In genomic region chr1:32464716-32465540, GRCh38 we compare ENCODE assay signal across 1 cellular context.
TF ChIP-seq lines count a peak whose summit lies in the region.

Gene ZBTB8B (plus strand): TSS chr1:32465072. CDS start chr1:32470625, 5,553 bp downstream.

TF ChIP-seq in HEK293, 187 proteins besides CTCF, POLR2A, EP300 and RAD21 (continued from another document):
- TF ChIP-seq TSHZ1 (tag by site-specific recombination; IDR thresholded peaks at IDR 0.05; ENCODE audit: borderline replicate concordance) (no peak), OVOL3 (tag by site-specific recombination; IDR thresholded peaks at IDR 0.05) (no peak), ZBTB48 (tag by site-specific recombination; IDR thresholded peaks at IDR 0.05) (peak; percentile 52; the same call in 1 of the 2 replicates), ZNF280D (tag by site-specific recombination; IDR thresholded peaks at IDR 0.05) (no peak), ZNF302 (tag by site-specific recombination; IDR thresholded peaks at IDR 0.05; ENCODE audit: low read depth) (no peak), ZNF48 (tag by site-specific recombination; IDR thresholded peaks at IDR 0.05) (no peak), ZNF548 (tag by site-specific recombination; IDR thresholded peaks at IDR 0.05) (no peak), ZSCAN23 (tag by site-specific recombination; IDR thresholded peaks at IDR 0.05) (no peak), ZNF629 (tag by site-specific recombination; IDR thresholded peaks at IDR 0.05) (no peak), ZNF670 (tag by site-specific recombination; IDR thresholded peaks at IDR 0.05; ENCODE audit: low read depth) (no peak), GLI2 (tag by site-specific recombination; IDR thresholded peaks at IDR 0.05; ENCODE audit: borderline replicate concordance, low read depth) (no peak), ZNF404 (tag by site-specific recombination; IDR thresholded peaks at IDR 0.05) (no peak), ZNF211 (tag by site-specific recombination; IDR thresholded peaks at IDR 0.05; ENCODE audit: low read depth) (no peak), ZNF837 (tag by site-specific recombination; IDR thresholded peaks at IDR 0.05) (no peak), ZNF658 (tag by site-specific recombination; IDR thresholded peaks at IDR 0.05) (no peak), ZNF585B (tag by site-specific recombination; IDR thresholded peaks at IDR 0.05) (peak; percentile 11; the same call in 1 of the 2 replicates), ZSCAN18 (tag by site-specific recombination; IDR thresholded peaks at IDR 0.05) (no peak), ZNF530 (tag by site-specific recombination; IDR thresholded peaks at IDR 0.05; ENCODE audit: low read depth) (no peak), ZNF639 (tag by site-specific recombination; IDR thresholded peaks at IDR 0.05) (no peak), ZNF501 (tag by site-specific recombination; IDR thresholded peaks at IDR 0.05) (0 out of 2 replicates have a peak, but pooled peaks have one; percentile 40), PATZ1 (tag by site-specific recombination; IDR thresholded peaks at IDR 0.05) (peak; percentile 85), ZBTB17 (tag by site-specific recombination; IDR thresholded peaks at IDR 0.05) (peak; percentile 95), INSM2 (tag by site-specific recombination; IDR thresholded peaks at IDR 0.05) (no peak), ZNF184 (tag by site-specific recombination; IDR thresholded peaks at IDR 0.05) (no peak), BCL6B (tag by site-specific recombination; IDR thresholded peaks at IDR 0.05) (no peak), ZNF335 (tag by site-specific recombination; conservative IDR thresholded peaks at IDR 0.05) (peak; percentile 98), BCL11A (tag by site-specific recombination; IDR thresholded peaks at IDR 0.05; ENCODE audit: low read depth) (no peak), ZNF366 (tag by site-specific recombination; conservative IDR thresholded peaks at IDR 0.05) (no peak), ATF2 (tag by site-specific recombination; IDR thresholded peaks at IDR 0.05; ENCODE audit: low read depth) (no peak), ZNF660 (tag by site-specific recombination; IDR thresholded peaks at IDR 0.05) (no peak), ZNF292 (tag by site-specific recombination; IDR thresholded peaks at IDR 0.05; ENCODE audit: borderline replicate concordance, low read depth) (no peak), HOXA7 (CRISPR knock-in tag; IDR thresholded peaks at IDR 0.05; ENCODE audit: borderline replicate concordance) (no peak), REST (tag by site-specific recombination; IDR thresholded peaks at IDR 0.05) (no peak), ZNF223 (tag by site-specific recombination; IDR thresholded peaks at IDR 0.05) (no peak), ZBTB7A (tag by site-specific recombination; IDR thresholded peaks at IDR 0.05; ENCODE audit: low read depth) (no peak), KLF10 (tag by site-specific recombination; IDR thresholded peaks at IDR 0.05) (no peak), SP3 (tag by site-specific recombination; IDR thresholded peaks at IDR 0.05) (peak; percentile 90), SALL2 (tag by site-specific recombination; IDR thresholded peaks at IDR 0.05; ENCODE audit: borderline replicate concordance) (no peak), ZNF600 (tag by site-specific recombination; IDR thresholded peaks at IDR 0.05) (no peak)
